ENCODE assay signal across 8 cellular contexts in genomic region chr2:47520825-47521665, GRCh38. TPM values are rescaled to one million over a fixed set of nuclear protein-coding genes. Genes with fewer than 3 reads are reported as not detected.
A peak's percentile ranks its signal among the peaks of the same experiment; 100 is the strongest.
DNase-seq lines count a peak whose midpoint lies in the region; ATAC-seq lines count a peak whose summit lies in the region.

No MANE protein-coding gene starts in this region.

- H4K20me1 ChIP-seq in BLaER1, result no peaks in the 10 kb centered on the region

- peak overlapping the region; percentile 90 for H3K9ac ChIP-seq in BLaER1

- H3K4me3 ChIP-seq in BLaER1, result peak overlapping the region; percentile 76

- H3K27me3 ChIP-seq in BLaER1, result no peaks in the 10 kb centered on the region

- H3K27ac ChIP-seq in BLaER1, result peak overlapping the region; percentile 93
- peak overlapping the region; percentile 45 for H3K27ac ChIP-seq in temporal lobe (ENCODE audit: low read depth, low read length)

- no peaks in the 10 kb centered on the region for H3K9me3 ChIP-seq in BLaER1

- peak; percentile 94 for DNase-seq in NOMO-1 treated with DMSO at 0.1 percent for 48 hours (lab: John Stamatoyannopoulos, UW; ENCODE audit: unreplicated experiment)
- DNase-seq in activated T-cell treated with anti-CD3 and anti-CD28 coated beads for 4 hours, result peak; percentile 55
- peak in 53 of 56 donors; percentile 13 to 79 (median 62) for DNase-seq in nucleus accumbens (lab: John Stamatoyannopoulos, UW)

- H3K4me2 ChIP-seq in BLaER1, result peak overlapping the region; percentile 98

- ATAC-seq in GM19372 (IDR thresholded peaks at IDR 0.05; ENCODE audit: low read depth, unreplicated experiment) (peak; percentile 80), HG03520 (IDR thresholded peaks at IDR 0.05; ENCODE audit: unreplicated experiment) (peak; percentile 74), esophagus mucosa (peak; percentile 82)

- peaks cover 12% of the 10 kb centered on the region; the same call in 1 of the 2 replicates for H3K36me3 ChIP-seq in BLaER1

- peaks cover 85% of the 10 kb centered on the region for H3K4me1 ChIP-seq in BLaER1

RNA-seq across cellular contexts. Expression of gene KCNK12, which starts 49.7 kb away (rescaled TPM):
- total RNA-seq in esophagus mucosa (not detected), temporal lobe (2.0 TPM)

Comparison
In these comparisons a context has a peak if more than half of its experiments do, and no peak if none do; other contexts are left out.
1. Peak in every context shown above with its lines: DNase-seq, ATAC-seq, H3K4me3 ChIP-seq and H3K27ac ChIP-seq.